Comparison of ENCODE assay signal across 1 cellular context in the genomic region with DNA sequence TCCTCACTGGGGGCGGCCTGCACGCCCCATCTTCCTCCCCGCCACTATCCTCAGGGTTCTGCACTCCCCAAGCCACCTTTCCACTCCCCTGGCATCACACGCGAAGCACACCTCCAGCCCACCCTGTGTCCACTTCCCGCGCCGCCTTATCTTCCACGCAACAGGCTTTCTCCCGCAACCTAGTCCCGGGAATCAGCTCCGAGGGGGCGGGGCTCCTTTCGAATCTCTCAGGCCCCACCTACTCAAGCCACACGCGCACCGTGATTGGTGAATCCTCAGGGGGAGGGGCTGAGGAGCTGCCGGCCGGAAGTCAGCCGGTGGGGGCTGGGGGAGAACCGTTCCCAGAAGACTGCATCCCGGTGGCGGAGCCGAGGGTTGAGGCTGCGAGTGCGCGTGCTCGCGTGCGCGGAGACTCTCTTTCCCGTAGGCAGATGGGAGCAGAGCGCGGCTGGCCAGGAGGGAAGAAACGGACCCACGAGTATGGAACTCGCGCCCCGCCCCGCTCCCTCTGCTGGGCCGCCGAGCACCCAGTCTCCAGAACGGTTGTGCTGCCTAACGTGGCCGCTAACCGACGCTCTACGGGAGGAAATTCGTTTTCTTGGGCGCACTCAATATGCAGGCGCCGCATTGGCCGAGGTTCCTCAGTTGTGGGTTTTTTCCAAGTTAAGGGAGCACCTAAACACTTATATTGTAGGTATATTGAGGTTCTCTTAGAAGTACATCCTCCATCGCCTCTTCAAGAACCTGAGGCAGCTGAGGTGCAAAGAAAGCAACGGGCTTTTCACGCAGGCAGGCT.
TF ChIP-seq lines count a peak whose summit lies in the region.

A gene (minus strand): TSS at position 194 of the 796 bp plus-strand sequence.

TF ChIP-seq in K562, 482 proteins besides CTCF, POLR2A, EP300 and RAD21 (continued from another document and continues in another):
- TF ChIP-seq, protein P1, sequence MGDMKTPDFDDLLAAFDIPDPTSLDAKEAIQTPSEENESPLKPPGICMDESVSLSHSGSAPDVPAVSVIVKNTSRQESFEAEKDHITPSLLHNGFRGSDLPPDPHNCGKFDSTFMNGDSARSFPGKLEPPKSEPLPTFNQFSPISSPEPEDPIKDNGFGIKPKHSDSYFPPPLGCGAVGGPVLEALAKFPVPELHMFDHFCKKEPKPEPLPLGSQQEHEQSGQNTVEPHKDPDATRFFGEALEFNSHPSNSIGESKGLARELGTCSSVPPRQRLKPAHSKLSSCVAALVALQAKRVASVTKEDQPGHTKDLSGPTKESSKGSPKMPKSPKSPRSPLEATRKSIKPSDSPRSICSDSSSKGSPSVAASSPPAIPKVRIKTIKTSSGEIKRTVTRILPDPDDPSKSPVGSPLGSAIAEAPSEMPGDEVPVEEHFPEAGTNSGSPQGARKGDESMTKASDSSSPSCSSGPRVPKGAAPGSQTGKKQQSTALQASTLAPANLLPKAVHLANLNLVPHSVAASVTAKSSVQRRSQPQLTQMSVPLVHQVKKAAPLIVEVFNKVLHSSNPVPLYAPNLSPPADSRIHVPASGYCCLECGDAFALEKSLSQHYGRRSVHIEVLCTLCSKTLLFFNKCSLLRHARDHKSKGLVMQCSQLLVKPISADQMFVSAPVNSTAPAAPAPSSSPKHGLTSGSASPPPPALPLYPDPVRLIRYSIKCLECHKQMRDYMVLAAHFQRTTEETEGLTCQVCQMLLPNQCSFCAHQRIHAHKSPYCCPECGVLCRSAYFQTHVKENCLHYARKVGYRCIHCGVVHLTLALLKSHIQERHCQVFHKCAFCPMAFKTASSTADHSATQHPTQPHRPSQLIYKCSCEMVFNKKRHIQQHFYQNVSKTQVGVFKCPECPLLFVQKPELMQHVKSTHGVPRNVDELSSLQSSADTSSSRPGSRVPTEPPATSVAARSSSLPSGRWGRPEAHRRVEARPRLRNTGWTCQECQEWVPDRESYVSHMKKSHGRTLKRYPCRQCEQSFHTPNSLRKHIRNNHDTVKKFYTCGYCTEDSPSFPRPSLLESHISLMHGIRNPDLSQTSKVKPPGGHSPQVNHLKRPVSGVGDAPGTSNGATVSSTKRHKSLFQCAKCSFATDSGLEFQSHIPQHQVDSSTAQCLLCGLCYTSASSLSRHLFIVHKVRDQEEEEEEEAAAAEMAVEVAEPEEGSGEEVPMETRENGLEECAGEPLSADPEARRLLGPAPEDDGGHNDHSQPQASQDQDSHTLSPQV (IDR thresholded peaks at IDR 0.05): no peak; the same call in 1 of the 2 replicates
- peak; percentile 79 for TF ChIP-seq TBP (optimal IDR thresholded peaks at IDR 0.05; ENCODE audit: low read depth, low read length)
- peak; percentile 85 for TF ChIP-seq SAP30 (IDR thresholded peaks at IDR 0.05; ENCODE audit: borderline replicate concordance, insufficient read depth, low read depth, low read length, poor library complexity, severe bottlenecking)
- TF ChIP-seq, protein P2, sequence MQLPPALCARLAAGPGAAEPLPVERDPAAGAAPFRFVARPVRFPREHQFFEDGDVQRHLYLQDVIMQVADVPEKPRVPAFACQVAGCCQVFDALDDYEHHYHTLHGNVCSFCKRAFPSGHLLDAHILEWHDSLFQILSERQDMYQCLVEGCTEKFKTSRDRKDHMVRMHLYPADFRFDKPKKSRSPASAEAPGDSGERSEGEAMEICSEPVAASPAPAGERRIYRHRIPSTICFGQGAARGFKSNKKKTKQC (CRISPR knock-in tag; IDR thresholded peaks at IDR 0.05): 0 out of 2 replicates have a peak, but pooled peaks have one; percentile 25
- peak; percentile 87; the same call in 1 of the 2 replicates for TF ChIP-seq HDGF (IDR thresholded peaks at IDR 0.05)
- TF ChIP-seq POLR2B (IDR thresholded peaks at IDR 0.05; ENCODE audit: low read depth, partially characterized antibody): peak; percentile 90
- no peak for TF ChIP-seq MIER1 (IDR thresholded peaks at IDR 0.05; ENCODE audit: low read depth)
- no peak for TF ChIP-seq CHD4 (IDR thresholded peaks at IDR 0.05; ENCODE audit: insufficient read depth, insufficient replicate concordance, low read depth, low read length, poor library complexity, severe bottlenecking)
- TF ChIP-seq ZNF584 (CRISPR knock-in tag; IDR thresholded peaks at IDR 0.05; ENCODE audit: low read depth): peak; percentile 30
- TF ChIP-seq NR1H2 (CRISPR knock-in tag; IDR thresholded peaks at IDR 0.05): 0 out of 2 replicates have a peak, but pooled peaks have one; percentile 36
- TF ChIP-seq, protein P3, sequence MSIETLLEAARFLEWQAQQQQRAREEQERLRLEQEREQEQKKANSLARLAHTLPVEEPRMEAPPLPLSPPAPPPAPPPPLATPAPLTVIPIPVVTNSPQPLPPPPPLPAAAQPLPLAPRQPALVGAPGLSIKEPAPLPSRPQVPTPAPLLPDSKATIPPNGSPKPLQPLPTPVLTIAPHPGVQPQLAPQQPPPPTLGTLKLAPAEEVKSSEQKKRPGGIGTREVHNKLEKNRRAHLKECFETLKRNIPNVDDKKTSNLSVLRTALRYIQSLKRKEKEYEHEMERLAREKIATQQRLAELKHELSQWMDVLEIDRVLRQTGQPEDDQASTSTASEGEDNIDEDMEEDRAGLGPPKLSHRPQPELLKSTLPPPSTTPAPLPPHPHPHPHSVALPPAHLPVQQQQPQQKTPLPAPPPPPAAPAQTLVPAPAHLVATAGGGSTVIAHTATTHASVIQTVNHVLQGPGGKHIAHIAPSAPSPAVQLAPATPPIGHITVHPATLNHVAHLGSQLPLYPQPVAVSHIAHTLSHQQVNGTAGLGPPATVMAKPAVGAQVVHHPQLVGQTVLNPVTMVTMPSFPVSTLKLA (conservative IDR thresholded peaks at IDR 0.05): peak; percentile 82 to 94
- no peak for TF ChIP-seq NR2C1 (IDR thresholded peaks at IDR 0.05)
- no peak for TF ChIP-seq NR2C1 (tag; IDR thresholded peaks at IDR 0.05)
- TF ChIP-seq, protein P4, sequence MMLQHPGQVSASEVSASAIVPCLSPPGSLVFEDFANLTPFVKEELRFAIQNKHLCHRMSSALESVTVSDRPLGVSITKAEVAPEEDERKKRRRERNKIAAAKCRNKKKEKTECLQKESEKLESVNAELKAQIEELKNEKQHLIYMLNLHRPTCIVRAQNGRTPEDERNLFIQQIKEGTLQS (IDR thresholded peaks at IDR 0.05): no peak
- TF ChIP-seq, protein P4 (CRISPR knock-in tag; conservative IDR thresholded peaks at IDR 0.05): no peak
- TF ChIP-seq KAT8 (IDR thresholded peaks at IDR 0.05; ENCODE audit: low read depth): no peak
- TF ChIP-seq GABPA (tag; conservative IDR thresholded peaks at IDR 0.05; ENCODE audit: low read depth): peak; percentile 94
- TF ChIP-seq STAT5A (IDR thresholded peaks at IDR 0.05; ENCODE audit: borderline replicate concordance, low read length): 0 out of 2 replicates have a peak, but pooled peaks have one; percentile 27
- no peak for TF ChIP-seq U2AF2 (optimal IDR thresholded peaks at IDR 0.05; ENCODE audit: low read depth, low read length)
- no peak; the same call in 1 of the 2 replicates for TF ChIP-seq ZNF431 (CRISPR knock-in tag; IDR thresholded peaks at IDR 0.05)
- TF ChIP-seq, protein P5, sequence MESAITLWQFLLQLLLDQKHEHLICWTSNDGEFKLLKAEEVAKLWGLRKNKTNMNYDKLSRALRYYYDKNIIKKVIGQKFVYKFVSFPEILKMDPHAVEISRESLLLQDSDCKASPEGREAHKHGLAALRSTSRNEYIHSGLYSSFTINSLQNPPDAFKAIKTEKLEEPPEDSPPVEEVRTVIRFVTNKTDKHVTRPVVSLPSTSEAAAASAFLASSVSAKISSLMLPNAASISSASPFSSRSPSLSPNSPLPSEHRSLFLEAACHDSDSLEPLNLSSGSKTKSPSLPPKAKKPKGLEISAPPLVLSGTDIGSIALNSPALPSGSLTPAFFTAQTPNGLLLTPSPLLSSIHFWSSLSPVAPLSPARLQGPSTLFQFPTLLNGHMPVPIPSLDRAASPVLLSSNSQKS (CRISPR knock-in tag; IDR thresholded peaks at IDR 0.05): no peak
- peak; percentile 32; the same call in 1 of the 2 replicates for TF ChIP-seq CREB1 (IDR thresholded peaks at IDR 0.05)
- TF ChIP-seq CREB1 (CRISPR knock-in tag; IDR thresholded peaks at IDR 0.05): peak; percentile 72; the same call in 1 of the 2 replicates
- TF ChIP-seq, protein P6, sequence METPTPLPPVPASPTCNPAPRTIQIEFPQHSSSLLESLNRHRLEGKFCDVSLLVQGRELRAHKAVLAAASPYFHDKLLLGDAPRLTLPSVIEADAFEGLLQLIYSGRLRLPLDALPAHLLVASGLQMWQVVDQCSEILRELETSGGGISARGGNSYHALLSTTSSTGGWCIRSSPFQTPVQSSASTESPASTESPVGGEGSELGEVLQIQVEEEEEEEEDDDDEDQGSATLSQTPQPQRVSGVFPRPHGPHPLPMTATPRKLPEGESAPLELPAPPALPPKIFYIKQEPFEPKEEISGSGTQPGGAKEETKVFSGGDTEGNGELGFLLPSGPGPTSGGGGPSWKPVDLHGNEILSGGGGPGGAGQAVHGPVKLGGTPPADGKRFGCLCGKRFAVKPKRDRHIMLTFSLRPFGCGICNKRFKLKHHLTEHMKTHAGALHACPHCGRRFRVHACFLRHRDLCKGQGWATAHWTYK (CRISPR knock-in tag; IDR thresholded peaks at IDR 0.05): 0 out of 2 replicates have a peak, but pooled peaks have one; percentile 38
- TF ChIP-seq ATF1 (CRISPR knock-in tag; IDR thresholded peaks at IDR 0.05): no peak
- TF ChIP-seq ATF1 (tag; IDR thresholded peaks at IDR 0.05): peak; percentile 69
- TF ChIP-seq ETV6 (IDR thresholded peaks at IDR 0.05; ENCODE audit: borderline replicate concordance in 1 of 2, low read depth in 2 of 2, low read length in 1 of 2): no peak; a peak in 1 of 4 replicates
- no peak for TF ChIP-seq ETV6 (CRISPR knock-in tag; IDR thresholded peaks at IDR 0.05; ENCODE audit: borderline replicate concordance)
- 0 out of 2 replicates have a peak, but pooled peaks have one; percentile 55 for TF ChIP-seq RUNX1 (IDR thresholded peaks at IDR 0.05; ENCODE audit: low read depth)
- TF ChIP-seq, protein P7, sequence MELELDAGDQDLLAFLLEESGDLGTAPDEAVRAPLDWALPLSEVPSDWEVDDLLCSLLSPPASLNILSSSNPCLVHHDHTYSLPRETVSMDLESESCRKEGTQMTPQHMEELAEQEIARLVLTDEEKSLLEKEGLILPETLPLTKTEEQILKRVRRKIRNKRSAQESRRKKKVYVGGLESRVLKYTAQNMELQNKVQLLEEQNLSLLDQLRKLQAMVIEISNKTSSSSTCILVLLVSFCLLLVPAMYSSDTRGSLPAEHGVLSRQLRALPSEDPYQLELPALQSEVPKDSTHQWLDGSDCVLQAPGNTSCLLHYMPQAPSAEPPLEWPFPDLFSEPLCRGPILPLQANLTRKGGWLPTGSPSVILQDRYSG (tag; conservative IDR thresholded peaks at IDR 0.05; ENCODE audit: low read depth): no peak; the same call in 1 of the 2 replicates
- TF ChIP-seq, protein P8, sequence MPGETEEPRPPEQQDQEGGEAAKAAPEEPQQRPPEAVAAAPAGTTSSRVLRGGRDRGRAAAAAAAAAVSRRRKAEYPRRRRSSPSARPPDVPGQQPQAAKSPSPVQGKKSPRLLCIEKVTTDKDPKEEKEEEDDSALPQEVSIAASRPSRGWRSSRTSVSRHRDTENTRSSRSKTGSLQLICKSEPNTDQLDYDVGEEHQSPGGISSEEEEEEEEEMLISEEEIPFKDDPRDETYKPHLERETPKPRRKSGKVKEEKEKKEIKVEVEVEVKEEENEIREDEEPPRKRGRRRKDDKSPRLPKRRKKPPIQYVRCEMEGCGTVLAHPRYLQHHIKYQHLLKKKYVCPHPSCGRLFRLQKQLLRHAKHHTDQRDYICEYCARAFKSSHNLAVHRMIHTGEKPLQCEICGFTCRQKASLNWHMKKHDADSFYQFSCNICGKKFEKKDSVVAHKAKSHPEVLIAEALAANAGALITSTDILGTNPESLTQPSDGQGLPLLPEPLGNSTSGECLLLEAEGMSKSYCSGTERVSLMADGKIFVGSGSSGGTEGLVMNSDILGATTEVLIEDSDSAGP (CRISPR knock-in tag; IDR thresholded peaks at IDR 0.05): 0 out of 2 replicates have a peak, but pooled peaks have one; percentile 35
- TF ChIP-seq, protein P9, sequence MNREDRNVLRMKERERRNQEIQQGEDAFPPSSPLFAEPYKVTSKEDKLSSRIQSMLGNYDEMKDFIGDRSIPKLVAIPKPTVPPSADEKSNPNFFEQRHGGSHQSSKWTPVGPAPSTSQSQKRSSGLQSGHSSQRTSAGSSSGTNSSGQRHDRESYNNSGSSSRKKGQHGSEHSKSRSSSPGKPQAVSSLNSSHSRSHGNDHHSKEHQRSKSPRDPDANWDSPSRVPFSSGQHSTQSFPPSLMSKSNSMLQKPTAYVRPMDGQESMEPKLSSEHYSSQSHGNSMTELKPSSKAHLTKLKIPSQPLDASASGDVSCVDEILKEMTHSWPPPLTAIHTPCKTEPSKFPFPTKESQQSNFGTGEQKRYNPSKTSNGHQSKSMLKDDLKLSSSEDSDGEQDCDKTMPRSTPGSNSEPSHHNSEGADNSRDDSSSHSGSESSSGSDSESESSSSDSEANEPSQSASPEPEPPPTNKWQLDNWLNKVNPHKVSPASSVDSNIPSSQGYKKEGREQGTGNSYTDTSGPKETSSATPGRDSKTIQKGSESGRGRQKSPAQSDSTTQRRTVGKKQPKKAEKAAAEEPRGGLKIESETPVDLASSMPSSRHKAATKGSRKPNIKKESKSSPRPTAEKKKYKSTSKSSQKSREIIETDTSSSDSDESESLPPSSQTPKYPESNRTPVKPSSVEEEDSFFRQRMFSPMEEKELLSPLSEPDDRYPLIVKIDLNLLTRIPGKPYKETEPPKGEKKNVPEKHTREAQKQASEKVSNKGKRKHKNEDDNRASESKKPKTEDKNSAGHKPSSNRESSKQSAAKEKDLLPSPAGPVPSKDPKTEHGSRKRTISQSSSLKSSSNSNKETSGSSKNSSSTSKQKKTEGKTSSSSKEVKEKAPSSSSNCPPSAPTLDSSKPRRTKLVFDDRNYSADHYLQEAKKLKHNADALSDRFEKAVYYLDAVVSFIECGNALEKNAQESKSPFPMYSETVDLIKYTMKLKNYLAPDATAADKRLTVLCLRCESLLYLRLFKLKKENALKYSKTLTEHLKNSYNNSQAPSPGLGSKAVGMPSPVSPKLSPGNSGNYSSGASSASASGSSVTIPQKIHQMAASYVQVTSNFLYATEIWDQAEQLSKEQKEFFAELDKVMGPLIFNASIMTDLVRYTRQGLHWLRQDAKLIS (CRISPR knock-in tag; IDR thresholded peaks at IDR 0.05): peak; percentile 74; the same call in 1 of the 2 replicates
- TF ChIP-seq ZSCAN32 (CRISPR knock-in tag; IDR thresholded peaks at IDR 0.05): no peak
- TF ChIP-seq POLR2AphosphoS2 (IDR thresholded peaks at IDR 0.05; ENCODE audit: low read length): peak; percentile 82; the same call in 1 of the 2 replicates
- TF ChIP-seq JUNB (CRISPR knock-in tag; conservative IDR thresholded peaks at IDR 0.05): no peak
- TF ChIP-seq TBL1XR1 (IDR thresholded peaks at IDR 0.05; ENCODE audit: low read length in 2 of 2): no peak
- no peak for TF ChIP-seq ZNF707 (CRISPR knock-in tag; conservative IDR thresholded peaks at IDR 0.05)
- peak; percentile 32; the same call in 1 of the 2 replicates for TF ChIP-seq BCOR (IDR thresholded peaks at IDR 0.05)
- peak in 2 of 3 experiments; percentile 61 to 71 for TF ChIP-seq YY1 (IDR thresholded peaks at IDR 0.05; ENCODE audit: borderline replicate concordance in 1 of 3, control insufficient read depth in 1 of 3, extremely low read depth in 1 of 3, insufficient read depth in 3 of 3, insufficient read length in 1 of 3, insufficient replicate concordance in 2 of 3, low read depth in 1 of 3, low read length in 2 of 3)
